In the genomic region with DNA sequence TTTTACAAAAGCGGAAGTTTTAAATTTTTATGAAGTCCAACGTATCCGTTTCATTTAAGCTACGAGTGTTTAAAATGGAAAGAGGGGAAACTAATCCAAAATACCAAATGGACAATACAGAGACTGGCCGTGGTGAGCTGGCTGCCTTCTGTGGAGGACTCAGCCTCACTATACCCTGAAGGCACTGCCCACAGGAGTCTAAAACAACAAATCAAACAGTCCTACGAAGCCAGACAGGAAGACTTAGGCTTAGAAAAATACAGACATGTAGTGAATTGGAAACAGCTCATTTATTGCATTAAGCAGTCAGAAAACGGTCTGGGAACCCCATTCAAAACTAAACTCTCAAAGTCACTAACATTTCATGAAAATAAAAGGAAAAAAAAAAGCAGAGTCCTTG, we compare ENCODE assay signal across 1 cellular context.
TF ChIP-seq lines count a peak whose summit lies in the region.

No MANE protein-coding gene starts in this region.

TF ChIP-seq in HepG2, 621 proteins besides CTCF, POLR2A, EP300 and RAD21 (continued from another document):
- TF ChIP-seq, protein P1, sequence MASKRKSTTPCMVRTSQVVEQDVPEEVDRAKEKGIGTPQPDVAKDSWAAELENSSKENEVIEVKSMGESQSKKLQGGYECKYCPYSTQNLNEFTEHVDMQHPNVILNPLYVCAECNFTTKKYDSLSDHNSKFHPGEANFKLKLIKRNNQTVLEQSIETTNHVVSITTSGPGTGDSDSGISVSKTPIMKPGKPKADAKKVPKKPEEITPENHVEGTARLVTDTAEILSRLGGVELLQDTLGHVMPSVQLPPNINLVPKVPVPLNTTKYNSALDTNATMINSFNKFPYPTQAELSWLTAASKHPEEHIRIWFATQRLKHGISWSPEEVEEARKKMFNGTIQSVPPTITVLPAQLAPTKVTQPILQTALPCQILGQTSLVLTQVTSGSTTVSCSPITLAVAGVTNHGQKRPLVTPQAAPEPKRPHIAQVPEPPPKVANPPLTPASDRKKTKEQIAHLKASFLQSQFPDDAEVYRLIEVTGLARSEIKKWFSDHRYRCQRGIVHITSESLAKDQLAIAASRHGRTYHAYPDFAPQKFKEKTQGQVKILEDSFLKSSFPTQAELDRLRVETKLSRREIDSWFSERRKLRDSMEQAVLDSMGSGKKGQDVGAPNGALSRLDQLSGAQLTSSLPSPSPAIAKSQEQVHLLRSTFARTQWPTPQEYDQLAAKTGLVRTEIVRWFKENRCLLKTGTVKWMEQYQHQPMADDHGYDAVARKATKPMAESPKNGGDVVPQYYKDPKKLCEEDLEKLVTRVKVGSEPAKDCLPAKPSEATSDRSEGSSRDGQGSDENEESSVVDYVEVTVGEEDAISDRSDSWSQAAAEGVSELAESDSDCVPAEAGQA (IDR thresholded peaks at IDR 0.05; ENCODE audit: low read depth): no peak
- TF ChIP-seq, protein P1 (CRISPR knock-in tag; IDR thresholded peaks at IDR 0.05; ENCODE audit: borderline replicate concordance): no peak
- no peak for TF ChIP-seq MED8 (CRISPR knock-in tag; IDR thresholded peaks at IDR 0.05; ENCODE audit: insufficient replicate concordance)
- TF ChIP-seq, protein P2, sequence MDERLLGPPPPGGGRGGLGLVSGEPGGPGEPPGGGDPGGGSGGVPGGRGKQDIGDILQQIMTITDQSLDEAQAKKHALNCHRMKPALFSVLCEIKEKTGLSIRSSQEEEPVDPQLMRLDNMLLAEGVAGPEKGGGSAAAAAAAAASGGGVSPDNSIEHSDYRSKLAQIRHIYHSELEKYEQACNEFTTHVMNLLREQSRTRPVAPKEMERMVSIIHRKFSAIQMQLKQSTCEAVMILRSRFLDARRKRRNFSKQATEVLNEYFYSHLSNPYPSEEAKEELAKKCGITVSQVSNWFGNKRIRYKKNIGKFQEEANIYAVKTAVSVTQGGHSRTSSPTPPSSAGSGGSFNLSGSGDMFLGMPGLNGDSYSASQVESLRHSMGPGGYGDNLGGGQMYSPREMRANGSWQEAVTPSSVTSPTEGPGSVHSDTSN (CRISPR knock-in tag; IDR thresholded peaks at IDR 0.05): no peak
- TF ChIP-seq ZZZ3 (CRISPR knock-in tag; IDR thresholded peaks at IDR 0.05; ENCODE audit: borderline replicate concordance): no peak
- TF ChIP-seq SP140L (CRISPR knock-in tag; IDR thresholded peaks at IDR 0.05; ENCODE audit: borderline replicate concordance): no peak
- TF ChIP-seq, protein P3, sequence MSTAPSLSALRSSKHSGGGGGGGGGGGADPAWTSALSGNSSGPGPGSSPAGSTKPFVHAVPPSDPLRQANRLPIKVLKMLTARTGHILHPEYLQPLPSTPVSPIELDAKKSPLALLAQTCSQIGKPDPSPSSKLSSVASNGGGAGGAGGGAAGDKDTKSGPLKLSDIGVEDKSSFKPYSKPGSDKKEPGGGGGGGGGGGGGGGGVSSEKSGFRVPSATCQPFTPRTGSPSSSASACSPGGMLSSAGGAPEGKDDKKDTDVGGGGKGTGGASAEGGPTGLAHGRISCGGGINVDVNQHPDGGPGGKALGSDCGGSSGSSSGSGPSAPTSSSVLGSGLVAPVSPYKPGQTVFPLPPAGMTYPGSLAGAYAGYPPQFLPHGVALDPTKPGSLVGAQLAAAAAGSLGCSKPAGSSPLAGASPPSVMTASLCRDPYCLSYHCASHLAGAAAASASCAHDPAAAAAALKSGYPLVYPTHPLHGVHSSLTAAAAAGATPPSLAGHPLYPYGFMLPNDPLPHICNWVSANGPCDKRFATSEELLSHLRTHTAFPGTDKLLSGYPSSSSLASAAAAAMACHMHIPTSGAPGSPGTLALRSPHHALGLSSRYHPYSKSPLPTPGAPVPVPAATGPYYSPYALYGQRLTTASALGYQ (CRISPR knock-in tag; IDR thresholded peaks at IDR 0.05): no peak
- TF ChIP-seq, protein P4, sequence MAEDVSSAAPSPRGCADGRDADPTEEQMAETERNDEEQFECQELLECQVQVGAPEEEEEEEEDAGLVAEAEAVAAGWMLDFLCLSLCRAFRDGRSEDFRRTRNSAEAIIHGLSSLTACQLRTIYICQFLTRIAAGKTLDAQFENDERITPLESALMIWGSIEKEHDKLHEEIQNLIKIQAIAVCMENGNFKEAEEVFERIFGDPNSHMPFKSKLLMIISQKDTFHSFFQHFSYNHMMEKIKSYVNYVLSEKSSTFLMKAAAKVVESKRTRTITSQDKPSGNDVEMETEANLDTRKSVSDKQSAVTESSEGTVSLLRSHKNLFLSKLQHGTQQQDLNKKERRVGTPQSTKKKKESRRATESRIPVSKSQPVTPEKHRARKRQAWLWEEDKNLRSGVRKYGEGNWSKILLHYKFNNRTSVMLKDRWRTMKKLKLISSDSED (CRISPR knock-in tag; IDR thresholded peaks at IDR 0.05): no peak
- TF ChIP-seq, protein P5, sequence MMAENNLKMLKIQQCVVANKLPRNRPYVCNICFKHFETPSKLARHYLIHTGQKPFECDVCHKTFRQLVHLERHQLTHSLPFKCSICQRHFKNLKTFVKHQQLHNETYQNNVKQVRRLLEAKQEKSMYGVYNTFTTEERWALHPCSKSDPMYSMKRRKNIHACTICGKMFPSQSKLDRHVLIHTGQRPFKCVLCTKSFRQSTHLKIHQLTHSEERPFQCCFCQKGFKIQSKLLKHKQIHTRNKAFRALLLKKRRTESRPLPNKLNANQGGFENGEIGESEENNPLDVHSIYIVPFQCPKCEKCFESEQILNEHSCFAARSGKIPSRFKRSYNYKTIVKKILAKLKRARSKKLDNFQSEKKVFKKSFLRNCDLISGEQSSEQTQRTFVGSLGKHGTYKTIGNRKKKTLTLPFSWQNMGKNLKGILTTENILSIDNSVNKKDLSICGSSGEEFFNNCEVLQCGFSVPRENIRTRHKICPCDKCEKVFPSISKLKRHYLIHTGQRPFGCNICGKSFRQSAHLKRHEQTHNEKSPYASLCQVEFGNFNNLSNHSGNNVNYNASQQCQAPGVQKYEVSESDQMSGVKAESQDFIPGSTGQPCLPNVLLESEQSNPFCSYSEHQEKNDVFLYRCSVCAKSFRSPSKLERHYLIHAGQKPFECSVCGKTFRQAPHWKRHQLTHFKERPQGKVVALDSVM (CRISPR knock-in tag; IDR thresholded peaks at IDR 0.05): no peak
- no peak for TF ChIP-seq SMYD3 (CRISPR knock-in tag; IDR thresholded peaks at IDR 0.05)
- TF ChIP-seq PHF5A (CRISPR knock-in tag; IDR thresholded peaks at IDR 0.05; ENCODE audit: low read depth, unreplicated experiment): no peak
- TF ChIP-seq ZNF33B (CRISPR knock-in tag; IDR thresholded peaks at IDR 0.05): no peak
